In the genomic region with DNA sequence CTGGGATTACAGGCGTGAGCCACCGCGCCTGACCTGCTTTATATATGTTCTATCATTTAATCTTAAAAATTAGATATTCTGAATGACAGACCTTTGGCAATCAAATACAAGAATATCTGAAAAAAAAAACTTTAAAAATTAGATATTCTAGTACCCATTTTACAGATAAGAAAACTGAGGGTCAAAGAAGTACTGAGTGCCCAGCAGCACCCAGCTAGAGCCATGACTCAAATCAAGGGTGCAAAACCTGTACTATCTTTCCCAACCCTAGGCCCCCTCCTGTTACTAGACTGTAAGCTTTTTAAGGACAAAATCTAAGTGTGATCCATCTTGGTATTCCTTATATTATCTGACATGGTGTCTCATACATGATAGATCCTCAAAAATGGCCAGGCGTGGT, we compare ENCODE assay signal across 15 cellular contexts. TPM values are rescaled to one million over a fixed set of nuclear protein-coding genes. Genes with fewer than 3 reads are reported as not detected.
"Had no signal": no experiment of that assay in that cellular context is flagged by ENCODE, and none has a peak within 500 bp of the region (broad histone marks: within the 10 kb centered on the region; RNA-seq: fewer than 3 reads in every experiment).

No MANE protein-coding gene starts in this region.

- H3K9me3 Mint-ChIP-seq: activated B cell treated with CpG ODN at 0.5 μM for 24 hours; activated CD4-positive, alpha-beta T cell treated with anti-CD3 and anti-CD28 coated beads, Interleukin-2, amount 10 ng/mL, durations not matched to agents 24 days and 14 days; endodermal cell; stimulated activated memory B cell treated with anti-CD40 and anti-IgM and Interleukin-4, amounts not matched to agents 10 μg/mL and 1 μg/mL and 100 μg/mL, for 72 hours had no signal

- H3K4me1 ChIP-seq: ascending aorta, gastrocnemius medialis, tibial artery had no signal

- H3K27me3 Mint-ChIP-seq: activated B cell treated with CpG ODN at 0.5 μM for 24 hours; activated CD4-positive, alpha-beta T cell treated with anti-CD3 and anti-CD28 coated beads, Interleukin-2, amount 10 ng/mL, durations not matched to agents 24 days and 14 days; stimulated activated memory B cell treated with anti-CD40 and anti-IgM and Interleukin-4, amounts not matched to agents 10 μg/mL and 1 μg/mL and 100 μg/mL, for 72 hours had no signal

- ATAC-seq: gastrocnemius medialis; heart left ventricle; left cardiac atrium; lower lobe of right lung; stimulated activated memory B cell treated with anti-CD40 and anti-IgM and Interleukin-4, amounts not matched to agents 10 μg/mL and 1 μg/mL and 100 μg/mL, for 72 hours had no signal

- DNase-seq: activated B cell treated with CpG ODN at 0.5 μM for 24 hours; activated CD4-positive, alpha-beta T cell treated with anti-CD3 and anti-CD28 coated beads, Interleukin-2, amount 10 ng/mL, durations not matched to agents 24 days and 14 days; activated effector memory CD4-positive, alpha-beta T cell treated with Interleukin-2 at 50 U/mL for 16 hours; endodermal cell; gastrocnemius medialis; heart left ventricle; left cardiac atrium; lower lobe of right lung; T-helper 2 cell; tibial artery had no signal

- H3K4me3 ChIP-seq: ascending aorta, gastrocnemius medialis, heart left ventricle, lower lobe of right lung, tibial artery had no signal

- H3K27me3 ChIP-seq: ascending aorta had no signal

- H3K4me3 Mint-ChIP-seq: activated B cell treated with CpG ODN at 0.5 μM for 24 hours; activated CD4-positive, alpha-beta T cell treated with anti-CD3 and anti-CD28 coated beads, Interleukin-2, amount 10 ng/mL, durations not matched to agents 24 days and 14 days; endodermal cell; stimulated activated memory B cell treated with anti-CD40 and anti-IgM and Interleukin-4, amounts not matched to agents 10 μg/mL and 1 μg/mL and 100 μg/mL, for 72 hours had no signal

- H3K9me3 ChIP-seq: ascending aorta, gastrocnemius medialis, heart left ventricle, lower lobe of right lung, tibial artery had no signal

- H3K27ac ChIP-seq: ascending aorta, gastrocnemius medialis, heart left ventricle, lower lobe of right lung, tibial artery had no signal

- H3K27ac Mint-ChIP-seq: endodermal cell had no signal

- H3K36me3 ChIP-seq: ascending aorta, gastrocnemius medialis, tibial artery had no signal

RNA-seq across cellular contexts. Expression of a gene that starts 8.3 kb away (rescaled TPM):
- total RNA-seq: dermis microvascular lymphatic vessel endothelial cell, renal cortical epithelial cell had no signal

RNA-seq across cellular contexts. Expression of a gene that starts 22.7 kb away (rescaled TPM):
- total RNA-seq: ascending aorta had no signal

RNA-seq across cellular contexts. Expression of a gene that starts 27.9 kb away (rescaled TPM):
- total RNA-seq: activated B cell treated with CpG ODN at 0.5 μM for 24 hours, ascending aorta, cerebellum, endodermal cell, gastrocnemius medialis had no signal

RNA-seq across cellular contexts. Expression of a gene that starts 36.7 kb away (rescaled TPM):
- total RNA-seq: activated CD4-positive, alpha-beta T cell treated with anti-CD3 and anti-CD28 coated beads, Interleukin-2, amount 10 ng/mL, durations not matched to agents 24 days and 14 days had no signal
